Comparison of ENCODE assay signal across 8 cellular contexts in the genomic region with DNA sequence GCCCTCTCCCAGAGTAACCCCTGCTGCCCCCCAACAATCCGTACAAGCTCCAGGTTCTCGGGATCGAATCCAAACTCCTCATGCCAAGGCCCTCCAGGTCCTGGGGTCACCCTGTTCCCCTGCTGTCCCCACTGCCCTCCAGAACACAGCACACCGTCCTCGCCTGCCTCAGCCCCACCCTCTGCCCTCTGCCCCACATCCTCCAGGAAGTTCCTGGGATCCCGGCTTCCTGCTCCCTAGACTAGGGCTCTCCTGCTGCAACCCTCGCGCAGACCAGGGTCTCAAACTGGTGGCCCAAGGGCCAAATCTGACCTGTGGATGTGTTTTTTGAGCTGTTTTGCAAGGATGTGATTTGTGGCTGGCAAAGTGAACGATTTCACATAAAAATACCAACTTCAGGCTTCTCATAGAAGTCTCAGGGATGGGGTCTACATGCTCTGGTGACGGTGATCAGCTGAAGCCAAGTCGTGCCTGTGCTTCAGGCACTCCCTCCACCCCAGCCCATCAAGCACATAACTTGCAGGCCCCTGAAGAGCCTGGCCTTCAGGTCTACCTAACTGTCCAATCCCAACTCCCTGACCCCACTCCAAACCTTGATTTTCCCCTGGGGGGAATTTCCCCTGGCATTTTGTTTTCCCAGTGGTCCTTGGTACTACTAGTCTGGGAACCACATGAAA. TPM values are rescaled to one million over a fixed set of nuclear protein-coding genes. Genes with fewer than 3 reads are reported as not detected.
DNase-seq lines count a peak whose midpoint lies in the region; ATAC-seq lines count a peak whose summit lies in the region.

No MANE protein-coding gene starts in this region.

- H3K4me3 ChIP-seq in iPS-18c (ENCODE audit: insufficient read depth, low read depth, low read length) = peak overlapping the region; percentile 20; the same call in 1 of the 2 replicates

- no peaks in the 10 kb centered on the region for H3K27me3 Mint-ChIP-seq in activated T-cell treated with anti-CD3 and anti-CD28 coated beads, Interleukin-2, amount 50 U/mL, for 4 hours (ENCODE audit: low read depth)
- no peaks in the 10 kb centered on the region for H3K27me3 Mint-ChIP-seq in activated T-helper 1 cell treated with anti-CD3 and anti-CD28 coated beads, Interleukin-12 subunit alpha, Interleukin-12 subunit beta, Interleukin-2, Interleukin-4 antibody, amounts not matched to agents 30 ng/mL and 10 ng/mL and 1 ng/mL, durations not matched to agents 14 hours and 24 hours and 36 hours (ENCODE audit: insufficient read depth)
- H3K27me3 Mint-ChIP-seq in stimulated activated naive B cell treated with anti-CD40 and anti-IgM and Interleukin-4, amounts not matched to agents 10 μg/mL and 1 μg/mL and 100 μg/mL, for 72 hours = no peaks in the 10 kb centered on the region

- H3K4me1 Mint-ChIP-seq in activated T-cell treated with anti-CD3 and anti-CD28 coated beads, Interleukin-2, amount 50 U/mL, for 4 hours (ENCODE audit: low read depth) = peaks cover 14% of the 10 kb centered on the region
- H3K4me1 Mint-ChIP-seq in activated T-helper 1 cell treated with anti-CD3 and anti-CD28 coated beads, Interleukin-12 subunit alpha, Interleukin-12 subunit beta, Interleukin-2, Interleukin-4 antibody, amounts not matched to agents 30 ng/mL and 10 ng/mL and 1 ng/mL, durations not matched to agents 14 hours and 24 hours and 36 hours (ENCODE audit: low read depth) = peaks cover 17% of the 10 kb centered on the region
- peaks cover 17 to 24% of the 10 kb centered on the region in 2 donors for H3K4me1 Mint-ChIP-seq in stimulated activated naive B cell treated with anti-CD40 and anti-IgM and Interleukin-4, amounts not matched to agents 10 μg/mL and 1 μg/mL and 100 μg/mL, for 72 hours

- H3K9me3 ChIP-seq in iPS-18c (ENCODE audit: control insufficient read depth, insufficient read depth, low read length) = no peaks in the 10 kb centered on the region

- DNase-seq in activated T-cell treated with anti-CD3 and anti-CD28 coated beads, Interleukin-2, amount 50 U/mL, for 4 hours = no peak
- DNase-seq in activated T-cell treated with anti-CD3 and anti-CD28 coated beads, Interleukin-2, amount 50 U/mL, for 48 hours = no peak
- DNase-seq in activated T-helper 1 cell treated with anti-CD3 and anti-CD28 coated beads, Interleukin-12 subunit alpha, Interleukin-12 subunit beta, Interleukin-2, Interleukin-4 antibody, amounts not matched to agents 30 ng/mL and 10 ng/mL and 1 ng/mL, durations not matched to agents 14 hours and 24 hours and 36 hours (ENCODE audit: low spot score) = no peak
- no peak for DNase-seq in stimulated activated naive B cell treated with anti-CD40 and anti-IgM and Interleukin-4, amounts not matched to agents 10 μg/mL and 1 μg/mL and 100 μg/mL, for 72 hours
- no peak for DNase-seq in hypothalamus (lab: John Stamatoyannopoulos, UW)
- DNase-seq in dedifferentiated amniotic fluid mesenchymal stem cell (ENCODE audit: extremely low spot score) = no peak
- DNase-seq in posterior cingulate gyrus = no peak

- peak overlapping the region; percentile 89 for H3K27ac Mint-ChIP-seq in activated T-helper 1 cell treated with anti-CD3 and anti-CD28 coated beads, Interleukin-12 subunit alpha, Interleukin-12 subunit beta, Interleukin-2, Interleukin-4 antibody, amounts not matched to agents 30 ng/mL and 10 ng/mL and 1 ng/mL, durations not matched to agents 14 hours and 24 hours and 36 hours
- peak overlapping the region; percentile 66 for H3K27ac Mint-ChIP-seq in stimulated activated naive B cell treated with anti-CD40 and anti-IgM and Interleukin-4, amounts not matched to agents 10 μg/mL and 1 μg/mL and 100 μg/mL, for 72 hours

- ATAC-seq in activated T-cell treated with anti-CD3 and anti-CD28 coated beads, Interleukin-2, amount 50 U/mL, for 4 hours = no peak
- ATAC-seq in stimulated activated naive B cell treated with anti-CD40 and anti-IgM and Interleukin-4, amounts not matched to agents 10 μg/mL and 1 μg/mL and 100 μg/mL, for 72 hours (replicated peaks) = no peak

- peak overlapping the region; percentile 92 for H3K4me3 Mint-ChIP-seq in activated T-cell treated with anti-CD3 and anti-CD28 coated beads, Interleukin-2, amount 50 U/mL, for 4 hours
- H3K4me3 Mint-ChIP-seq in activated T-helper 1 cell treated with anti-CD3 and anti-CD28 coated beads, Interleukin-12 subunit alpha, Interleukin-12 subunit beta, Interleukin-2, Interleukin-4 antibody, amounts not matched to agents 30 ng/mL and 10 ng/mL and 1 ng/mL, durations not matched to agents 14 hours and 24 hours and 36 hours = peak overlapping the region; percentile 88
- H3K4me3 Mint-ChIP-seq in stimulated activated naive B cell treated with anti-CD40 and anti-IgM and Interleukin-4, amounts not matched to agents 10 μg/mL and 1 μg/mL and 100 μg/mL, for 72 hours = peak overlapping the region; percentile 90 to 94

- H3K9me3 Mint-ChIP-seq in activated T-cell treated with anti-CD3 and anti-CD28 coated beads, Interleukin-2, amount 50 U/mL, for 4 hours = no peaks in the 10 kb centered on the region
- H3K9me3 Mint-ChIP-seq in activated T-helper 1 cell treated with anti-CD3 and anti-CD28 coated beads, Interleukin-12 subunit alpha, Interleukin-12 subunit beta, Interleukin-2, Interleukin-4 antibody, amounts not matched to agents 30 ng/mL and 10 ng/mL and 1 ng/mL, durations not matched to agents 14 hours and 24 hours and 36 hours = no peaks in the 10 kb centered on the region
- no peaks in the 10 kb centered on the region for H3K9me3 Mint-ChIP-seq in stimulated activated naive B cell treated with anti-CD40 and anti-IgM and Interleukin-4, amounts not matched to agents 10 μg/mL and 1 μg/mL and 100 μg/mL, for 72 hours

- intact Hi-C loops in activated T-helper 1 cell treated with anti-CD3 and anti-CD28 coated beads, Interleukin-12 subunit alpha, Interleukin-12 subunit beta, Interleukin-2, Interleukin-4 antibody, amounts not matched to agents 30 ng/mL and 10 ng/mL and 1 ng/mL, durations not matched to agents 14 hours and 24 hours and 36 hours (cut with micrococcal nuclease) = no loop called here
- intact Hi-C loops in posterior cingulate gyrus (cut with DNase I) = no loop called here

- H3K36me3 Mint-ChIP-seq in activated T-cell treated with anti-CD3 and anti-CD28 coated beads, Interleukin-2, amount 50 U/mL, for 4 hours (ENCODE audit: insufficient read depth) = peaks cover 3% of the 10 kb centered on the region
- H3K36me3 Mint-ChIP-seq in activated T-helper 1 cell treated with anti-CD3 and anti-CD28 coated beads, Interleukin-12 subunit alpha, Interleukin-12 subunit beta, Interleukin-2, Interleukin-4 antibody, amounts not matched to agents 30 ng/mL and 10 ng/mL and 1 ng/mL, durations not matched to agents 14 hours and 24 hours and 36 hours (ENCODE audit: low read depth) = no peaks in the 10 kb centered on the region
- peaks cover 0 to 9% of the 10 kb centered on the region in 2 donors for H3K36me3 Mint-ChIP-seq in stimulated activated naive B cell treated with anti-CD40 and anti-IgM and Interleukin-4, amounts not matched to agents 10 μg/mL and 1 μg/mL and 100 μg/mL, for 72 hours

RNA-seq across cellular contexts. Expression of gene RABAC1, which starts 1.8 kb away (rescaled TPM):
- 10 to 100 TPM; 63.1 to 82.1 (median 70.4) TPM for total RNA-seq in activated T-cell treated with anti-CD3 and anti-CD28 coated beads, Interleukin-2, amount 50 U/mL, for 4 hours
- 36.2 and 41.3 TPM in 2 replicates for total RNA-seq in activated T-helper 1 cell treated with anti-CD3 and anti-CD28 coated beads, Interleukin-12 subunit alpha, Interleukin-12 subunit beta, Interleukin-2, Interleukin-4 antibody, amounts not matched to agents 30 ng/mL and 10 ng/mL and 1 ng/mL, durations not matched to agents 14 hours and 24 hours and 36 hours

RNA-seq across cellular contexts. Expression of gene ERFL, which starts 29.1 kb away (rescaled TPM):
- 1 to 10 TPM in 2 of 3 donors, under 1 TPM in 1; 0.83 to 2.0 (median 1.5) TPM for total RNA-seq in activated T-cell treated with anti-CD3 and anti-CD28 coated beads, Interleukin-2, amount 50 U/mL, for 4 hours
- total RNA-seq in activated T-helper 1 cell treated with anti-CD3 and anti-CD28 coated beads, Interleukin-12 subunit alpha, Interleukin-12 subunit beta, Interleukin-2, Interleukin-4 antibody, amounts not matched to agents 30 ng/mL and 10 ng/mL and 1 ng/mL, durations not matched to agents 14 hours and 24 hours and 36 hours = 3.1 TPM in 2 replicates

RNA-seq across cellular contexts. Expression of gene ATP1A3, which starts 36.7 kb away (rescaled TPM):
- total RNA-seq in activated T-cell treated with anti-CD3 and anti-CD28 coated beads, Interleukin-2, amount 50 U/mL, for 4 hours = 1 to 10 TPM; 2.8 to 4.9 (median 3.7) TPM
- 0.93 and 1.4 TPM in 2 replicates for total RNA-seq in activated T-helper 1 cell treated with anti-CD3 and anti-CD28 coated beads, Interleukin-12 subunit alpha, Interleukin-12 subunit beta, Interleukin-2, Interleukin-4 antibody, amounts not matched to agents 30 ng/mL and 10 ng/mL and 1 ng/mL, durations not matched to agents 14 hours and 24 hours and 36 hours
